ENCODE assay signal across 28 cellular contexts in the genomic region with DNA sequence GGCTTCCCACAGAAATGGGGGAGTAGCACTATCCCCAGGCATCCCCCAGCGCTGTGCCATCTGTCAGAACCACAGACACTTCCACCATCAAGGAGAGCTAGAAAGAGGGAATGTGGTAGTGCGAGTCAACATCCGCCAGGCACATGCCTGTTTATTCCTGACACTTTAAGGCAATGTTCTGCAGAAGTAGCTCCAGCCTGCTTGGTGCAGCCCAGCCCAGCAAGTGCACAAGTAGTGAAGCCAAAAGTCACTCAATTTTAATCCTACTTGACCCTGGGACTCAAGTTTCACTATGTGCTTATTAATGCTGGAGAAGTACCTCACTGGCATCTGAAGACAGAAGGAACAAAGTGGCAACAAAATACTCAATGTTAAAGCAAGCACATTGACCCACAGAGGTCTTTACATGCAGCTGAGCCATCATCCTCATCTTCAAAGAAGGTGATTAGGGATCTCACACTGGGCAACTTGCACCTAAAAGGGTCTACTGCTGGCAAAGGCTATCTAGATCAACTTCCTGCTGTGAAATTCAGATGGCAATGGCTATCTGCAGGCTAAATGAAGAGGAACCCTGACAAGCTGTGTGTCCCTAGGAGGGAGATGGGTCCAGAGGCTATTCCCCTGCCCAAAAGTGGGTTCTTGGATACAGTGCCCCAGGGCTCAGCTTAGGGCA.
"Had no signal": no experiment of that assay in that cellular context is flagged by ENCODE, and none has a peak within 500 bp of the region (broad histone marks: within the 10 kb centered on the region; RNA-seq: fewer than 3 reads in every experiment).

No MANE protein-coding gene starts in this region.

- H3K27ac ChIP-seq: adrenal gland, breast epithelium, RWPE1, SJCRH30, WERI-Rb-1 had no signal

- H3K27me3 ChIP-seq: adrenal gland, breast epithelium had no signal

- DNase-seq: activated CD4-positive, alpha-beta T cell treated with anti-CD3 and anti-CD28 coated beads for 48 hours; activated CD4-positive, alpha-beta T cell treated with anti-CD3 and anti-CD28 coated beads, Interleukin-2, amount 50 U/mL, for 4 hours; activated CD4-positive, CD25-positive, alpha-beta regulatory T cell treated with anti-CD3 and anti-CD28 coated beads, Interleukin-2, amount 50 U/mL, for 72 hours; activated CD8-positive, alpha-beta memory T cell treated with anti-CD3 and anti-CD28 coated beads, Interleukin-2, amount 50 U/mL, for 48 hours; activated CD8-positive, alpha-beta T cell treated with anti-CD3 and anti-CD28 coated beads, Interleukin-2, amount 10 ng/mL, durations not matched to agents 7 days and 5 days; activated naive CD4-positive, alpha-beta T cell treated with anti-CD3 and anti-CD28 coated beads, Interleukin-2, amount 50 U/mL, for 16 hours; activated naive CD8-positive, alpha-beta T cell treated with anti-CD3 and anti-CD28 coated beads, Interleukin-2, amount 10 ng/mL, durations not matched to agents 7 days and 5 days; activated T-cell treated with anti-CD3 and anti-CD28 coated beads, Interleukin-2, amount 50 U/mL, for 1 hour; adrenal gland; aorta; caudate nucleus; MG63; MV-4-11; NCI-H1092 treated with DMSO at 0.1 percent for 48 hours; NCI-H1417 treated with DMSO at 0.1 percent for 48 hours; NCI-H1694; NCI-H2029 treated with DMSO at 0.1 percent for 48 hours; NCI-H510A treated with DMSO at 0.1 percent for 48 hours; NCI-H774; OCI-M1; Right ventricle myocardium superior; SJCRH30; SK-N-SH; T-helper 1 cell; WERI-Rb-1 had no signal

- H3K4me3 ChIP-seq: adrenal gland, breast epithelium, MG63, SJCRH30 had no signal

- H3K4me1 ChIP-seq: adrenal gland, breast epithelium, SJCRH30 had no signal

- ATAC-seq: activated CD8-positive, alpha-beta T cell treated with anti-CD3 and anti-CD28 coated beads, Interleukin-2, amount 10 ng/mL, durations not matched to agents 7 days and 5 days; Panc1 had no signal

- H3K36me3 ChIP-seq: adrenal gland, breast epithelium, MG63, SJCRH30, WERI-Rb-1 had no signal

- H3K9me3 ChIP-seq: adrenal gland, breast epithelium, MG63, SJCRH30, SK-N-SH had no signal
